Comparison of ENCODE assay signal across 16 cellular contexts in the genomic region with DNA sequence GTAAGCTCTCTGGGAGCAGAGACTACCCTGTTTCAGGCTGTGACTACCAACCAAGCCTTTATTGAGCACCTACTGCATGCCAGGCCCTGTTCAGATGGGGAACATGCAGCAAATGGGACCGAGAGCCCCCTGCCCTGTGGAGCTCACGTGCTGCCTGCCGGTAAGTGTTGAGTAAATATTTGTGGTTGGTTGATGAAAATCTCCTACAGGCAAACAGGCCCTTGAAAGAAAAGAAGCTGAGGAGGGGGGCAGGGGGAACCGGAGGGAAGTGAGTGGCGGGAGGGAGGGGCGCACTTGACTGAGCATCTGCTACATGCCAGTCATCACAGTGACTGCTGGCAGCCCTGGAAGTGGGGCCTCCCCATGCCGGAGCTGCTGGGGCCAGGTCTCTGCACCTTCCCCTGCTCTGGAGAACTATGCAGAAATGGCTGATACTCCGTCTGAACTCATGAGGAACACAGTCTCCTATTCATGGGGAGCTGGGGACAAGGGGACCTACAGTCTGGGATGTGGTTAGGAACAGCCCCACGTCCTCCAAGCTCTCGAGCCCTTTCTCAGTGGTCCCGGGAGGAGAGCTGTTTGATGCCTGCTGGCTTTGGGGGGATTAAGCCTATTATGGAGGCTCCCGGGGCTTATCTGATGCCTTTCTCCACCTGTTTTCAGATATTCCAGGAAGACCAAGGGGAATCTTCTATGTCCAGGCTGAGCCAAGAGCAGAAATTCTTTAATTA. TPM values are rescaled to one million over a fixed set of nuclear protein-coding genes. Genes with fewer than 3 reads are reported as not detected.
A peak's percentile ranks its signal among the peaks of the same experiment; 100 is the strongest.
DNase-seq lines count a peak whose midpoint lies in the region; ATAC-seq, FAIRE-seq and TF ChIP-seq lines count a peak whose summit lies in the region.
"Had no signal": no experiment of that assay in that cellular context is flagged by ENCODE, and none has a peak within 500 bp of the region (broad histone marks: within the 10 kb centered on the region; RNA-seq: fewer than 3 reads in every experiment).

No MANE protein-coding gene starts in this region.

- H2BK20ac ChIP-seq in H1 (ENCODE audit: low read length), result no peak overlapping the region

- TF ChIP-seq CTCF in HepG2 (CRISPR knock-in tag; IDR thresholded peaks at IDR 0.05) (no peak), right lobe of liver (IDR thresholded peaks at IDR 0.05) (no peak), H1 (IDR thresholded peaks at IDR 0.05; ENCODE audit: control extremely low read depth in 1 of 3, insufficient read depth in 1 of 3, low read depth in 1 of 3, low read length in 3 of 3) (no peak), gastroesophageal sphincter (IDR thresholded peaks at IDR 0.05) (no peak), psoas muscle (IDR thresholded peaks at IDR 0.05) (no peak)

- H3K23ac ChIP-seq in H1 (ENCODE audit: insufficient read length), result no peak overlapping the region

- H2BK15ac ChIP-seq in H1 (ENCODE audit: low read length), result peak overlapping the region; percentile 92; the same call in 1 of the 2 replicates

- H3K27ac ChIP-seq in HepG2 (ENCODE audit: extremely low read length, insufficient read depth, low read length), result no peak overlapping the region
- no peak overlapping the region for H3K27ac ChIP-seq in right lobe of liver
- H3K27ac ChIP-seq in H1 (ENCODE audit: low read depth, low read length), result no peak overlapping the region
- H3K27ac ChIP-seq in gastroesophageal sphincter, result no peak overlapping the region
- H3K27ac ChIP-seq in psoas muscle, result no peak overlapping the region
- H3K27ac ChIP-seq: esophagus squamous epithelium, Peyer's patch had no signal

- no peak overlapping the region for H3K14ac ChIP-seq in H1 (ENCODE audit: insufficient read length)

- TF ChIP-seq RAD21 in HepG2 (CRISPR knock-in tag; IDR thresholded peaks at IDR 0.05) (no peak), H1 (IDR thresholded peaks at IDR 0.05 in 1 of 2, conservative IDR thresholded peaks at IDR 0.05 in 1 of 2; ENCODE audit: low read depth in 2 of 2, low read length in 2 of 2) (no peak)

- intact Hi-C loops in HepG2 (cut with micrococcal nuclease; ENCODE audit: unreplicated experiment) (no loop called here), right lobe of liver (cut with DNase I) (no loop called here), psoas muscle (cut with DNase I) (no loop called here)

- H2AK5ac ChIP-seq in H1 (ENCODE audit: low read depth, low read length), result no peak overlapping the region

- H2BK120ac ChIP-seq in H1 (replicated peaks; ENCODE audit: low read depth, low read length), result no peak overlapping the region

- CTCF ChIA-PET in HepG2 (lab: Yijun Ruan, JAX; ENCODE audit: low intra/inter-chr PET ratio, low total read pairs) (no interaction called here), H1 (lab: Charles Lee; ENCODE audit: partially characterized antibody) (interaction anchor here (0.7 to 11.5 kb wide), 12 partner anchors 10 to 98 kb away, joined by 3 to 165 read pairs (median 4); no protein-coding TSS in a partner anchor)

- H3K9me3 ChIP-seq in HepG2 (ENCODE audit: low read length) (no peaks in the 10 kb centered on the region), right lobe of liver (no peaks in the 10 kb centered on the region), H1 (ENCODE audit: insufficient read depth in 2 of 2, low read depth in 1 of 2, low read length in 1 of 2) (no peaks in the 10 kb centered on the region), gastroesophageal sphincter (no peaks in the 10 kb centered on the region), psoas muscle (no peaks in the 10 kb centered on the region)
- H3K9me3 ChIP-seq: esophagus squamous epithelium, HAP-1, Peyer's patch had no signal

- POLR2A ChIA-PET in HepG2 (lab: Yijun Ruan, JAX) (interaction anchor here (0.7 to 1.4 kb wide), 3 partner anchors 11 to 57 kb away, joined by 3 read pairs; no protein-coding TSS in a partner anchor), H1 (lab: Charles Lee; ENCODE audit: partially characterized antibody) (interaction anchor here (0.6 to 3.9 kb wide), 4 partner anchors 10 to 107 kb away, joined by 3 to 16 read pairs (median 4); no protein-coding TSS in a partner anchor)

- H3K56ac ChIP-seq in H1 (replicated peaks; ENCODE audit: insufficient read length, low read depth, low read length), result no peak overlapping the region

- H3K27me3 ChIP-seq in HepG2 (ENCODE audit: control insufficient read depth in 1 of 2, insufficient read depth in 2 of 2, low read length in 2 of 2) (no peaks in the 10 kb centered on the region), right lobe of liver (no peaks in the 10 kb centered on the region), H1 (replicated peaks in 1 of 4; ENCODE audit: control insufficient read depth in 3 of 4, extremely low read depth in 1 of 4, insufficient read depth in 3 of 4, low read length in 3 of 4) (peaks cover 0 to 35% (median 16%) of the 10 kb centered on the region in 4 experiments; a peak in 5 of 7 replicates), gastroesophageal sphincter (no peaks in the 10 kb centered on the region), psoas muscle (ENCODE audit: insufficient read depth in 3 of 3, low read length in 2 of 3) (no peaks in the 10 kb centered on the region)
- H3K27me3 ChIP-seq: esophagus squamous epithelium, Peyer's patch had no signal

- H2AFZ ChIP-seq in HepG2 (ENCODE audit: low read length) (no peak overlapping the region), H1 (ENCODE audit: low read length) (no peak overlapping the region)

- no peak overlapping the region for H3K9ac ChIP-seq in HepG2 (ENCODE audit: insufficient read depth, low read depth, low read length)
- no peak overlapping the region for H3K9ac ChIP-seq in H1 (replicated peaks in 1 of 4; ENCODE audit: extremely low read depth in 1 of 4, low read depth in 3 of 4, low read length in 3 of 4)

- H3K4me3 ChIP-seq in HepG2 (replicated peaks in 1 of 3; ENCODE audit: insufficient read depth in 1 of 3, low read depth in 2 of 3, low read length in 3 of 3) (no peak overlapping the region), right lobe of liver (no peak overlapping the region), H1 (ENCODE audit: extremely low read depth in 1 of 4, insufficient read depth in 2 of 4, low read depth in 3 of 4, low read length in 4 of 4) (no peak overlapping the region), gastroesophageal sphincter (no peak overlapping the region), psoas muscle (no peak overlapping the region)
- H3K4me3 ChIP-seq: esophagus squamous epithelium, HAP-1, Peyer's patch had no signal

- H2BK12ac ChIP-seq in H1 (ENCODE audit: low read depth, low read length), result no peak overlapping the region

- no peak overlapping the region for H3K18ac ChIP-seq in H1 (ENCODE audit: extremely low read depth, low read length)

- TF ChIP-seq POLR2A in HepG2 (IDR thresholded peaks at IDR 0.05; ENCODE audit: insufficient read depth in 1 of 2, low read depth in 2 of 2, low read length in 2 of 2), result no peak
- no peak for TF ChIP-seq POLR2A in right lobe of liver (IDR thresholded peaks at IDR 0.05)
- TF ChIP-seq POLR2A in H1 (IDR thresholded peaks at IDR 0.05; ENCODE audit: control extremely low read depth in 1 of 2, low read depth in 2 of 2, low read length in 2 of 2), result no peak
- no peak for TF ChIP-seq POLR2A in gastroesophageal sphincter (IDR thresholded peaks at IDR 0.05)

- TF ChIP-seq EP300 in HepG2 (IDR thresholded peaks at IDR 0.05; ENCODE audit: low read depth in 2 of 2, low read length in 2 of 2) (no peak; a peak in 1 of 4 replicates), HepG2 (CRISPR knock-in tag; IDR thresholded peaks at IDR 0.05; ENCODE audit: borderline replicate concordance) (no peak), H1 (IDR thresholded peaks at IDR 0.05; ENCODE audit: borderline replicate concordance in 1 of 2, low read depth in 2 of 2, low read length in 2 of 2) (no peak), gastroesophageal sphincter (IDR thresholded peaks at IDR 0.05) (no peak)

- in situ Hi-C loops in HepG2 (cut with HindIII; ENCODE audit: extremely low pct_ligation_motif_present, low pct_unique_long_range_greater_than_20kb), result no loop called here

- H3K36me3 ChIP-seq in HepG2 (replicated peaks in 1 of 2; ENCODE audit: control insufficient read depth in 1 of 2, insufficient read depth in 2 of 2, low read length in 2 of 2), result no peaks in the 10 kb centered on the region; a peak in 1 of 5 replicates
- H3K36me3 ChIP-seq in right lobe of liver, result no peaks in the 10 kb centered on the region
- no peaks in the 10 kb centered on the region for H3K36me3 ChIP-seq in H1 (ENCODE audit: control insufficient read depth in 2 of 4, insufficient read depth in 4 of 4, low read length in 3 of 4)
- H3K36me3 ChIP-seq in gastroesophageal sphincter, result no peaks in the 10 kb centered on the region
- H3K36me3 ChIP-seq in psoas muscle (ENCODE audit: insufficient read depth in 1 of 2, low read depth in 1 of 2), result no peaks in the 10 kb centered on the region
- H3K36me3 ChIP-seq: HAP-1, Peyer's patch had no signal

- H3K4me1 ChIP-seq in HepG2 (ENCODE audit: insufficient read depth, low read length) (peaks cover 47% of the 10 kb centered on the region), right lobe of liver (peaks cover 0 to 3% (median 0%) of the 10 kb centered on the region in 4 donors), H1 (replicated peaks in 1 of 4; ENCODE audit: control insufficient read depth in 3 of 4, insufficient read depth in 4 of 4, low read length in 3 of 4) (peaks cover 0 to 14% (median 9%) of the 10 kb centered on the region in 4 experiments; a peak in 5 of 7 replicates), gastroesophageal sphincter (peaks cover 0 to 16% (median 0%) of the 10 kb centered on the region in 3 donors), psoas muscle (peaks cover 33% of the 10 kb centered on the region)
- H3K4me1 ChIP-seq: esophagus squamous epithelium, HAP-1, Peyer's patch had no signal

- no peak overlapping the region for H3K4ac ChIP-seq in H1 (replicated peaks; ENCODE audit: insufficient read length, low read depth, low read length)

- peak overlapping the region; percentile 1; the same call in 1 of the 2 replicates for H3K4me2 ChIP-seq in HepG2 (ENCODE audit: low read depth, low read length)
- H3K4me2 ChIP-seq in H1 (ENCODE audit: insufficient read depth in 1 of 2, low read depth in 2 of 2, low read length in 2 of 2), result no peak overlapping the region

- H4K91ac ChIP-seq in H1 (replicated peaks; ENCODE audit: insufficient read length, low read length), result no peak overlapping the region

- DNase-seq in HepG2 (ENCODE audit: low spot score) (peak; percentile 24), right lobe of liver (no peak), NCI-H2171 treated with DMSO at 0.1 percent for 48 hours (lab: John Stamatoyannopoulos, UW) (peak; percentile 82), H1 (ENCODE audit: low read depth in 1 of 2, low spot score in 2 of 2) (no peak), psoas muscle (no peak), RCC 7860 (ENCODE audit: low spot score) (no peak)
- DNase-seq in activated CD8-positive, alpha-beta memory T cell treated with anti-CD3 and anti-CD28 coated beads, Interleukin-2, amount 50 U/mL, for 48 hours, result no peak
- DNase-seq: activated CD4-positive, alpha-beta T cell treated with anti-CD3 and anti-CD28 coated beads, Interleukin-2, amount 10 ng/mL, durations not matched to agents 24 days and 14 days; EL; esophagus squamous epithelium; MM.1S; Peyer's patch; posterior cingulate gyrus; T-helper 17 cell had no signal

- ATAC-seq in HepG2 (peak; percentile 53), right lobe of liver (no peak), gastroesophageal sphincter (no peak), psoas muscle (no peak)
- ATAC-seq: T-helper 17 cell had no signal

- no peaks in the 10 kb centered on the region; the same call in 1 of the 2 replicates for H4K20me1 ChIP-seq in HepG2 (ENCODE audit: insufficient read depth, low read length)
- H4K20me1 ChIP-seq in H1 (replicated peaks in 1 of 2; ENCODE audit: control insufficient read depth in 1 of 2, insufficient read depth in 2 of 2, low read length in 2 of 2), result peaks cover 5 to 9% of the 10 kb centered on the region in 2 experiments

- H3K79me2 ChIP-seq in HepG2 (ENCODE audit: insufficient read depth, low read length) (no peaks in the 10 kb centered on the region), H1 (ENCODE audit: control insufficient read depth in 1 of 2, insufficient read depth in 2 of 2, low read length in 2 of 2) (no peaks in the 10 kb centered on the region)

- no peaks in the 10 kb centered on the region for H3K79me1 ChIP-seq in H1 (ENCODE audit: low read depth, low read length)

- H4K8ac ChIP-seq in H1 (ENCODE audit: extremely low read depth, insufficient read depth, low read length), result no peak overlapping the region

- WGBS in HepG2 (ENCODE audit: low lambda C conversion rate), result 31% methylated on average over 7 of the region's 12 CpGs
- 52% methylated on average over 10 of the region's 12 CpGs for WGBS in right lobe of liver (ENCODE audit: insufficient coverage, low coverage, low lambda C conversion rate, missing lambda C conversion rate)
- 79% methylated on average over 10 of the region's 12 CpGs; no CpG with 5 or more reads in 1 of the 2 experiments for WGBS in H1 (ENCODE audit: extremely low coverage in 1 of 2, insufficient coverage in 1 of 2, insufficient read length in 1 of 2, insufficient replicate concordance in 2 of 2, low coverage in 1 of 2, low lambda C conversion rate in 2 of 2, missing lambda C conversion rate in 1 of 2), 2 experiments
- 73% methylated on average over 2 of the region's 12 CpGs; no CpG with 5 or more reads in 1 of the 2 donors for WGBS in gastroesophageal sphincter (ENCODE audit: low coverage in 1 of 2), 2 donors
- 55 to 61% (median 58%) methylated on average over 11 to 12 of the region's 12 CpGs for WGBS in psoas muscle, 3 donors

- no peak overlapping the region for H4K5ac ChIP-seq in H1 (ENCODE audit: insufficient read length, low read depth, low read length)

- H2BK5ac ChIP-seq in H1 (ENCODE audit: low read depth, low read length), result no peak overlapping the region

- BruUV-seq in HepG2 (replicated peaks; lab: Mats Ljungman, UMichigan), result no TSS peak

- FAIRE-seq in HepG2 (lab: Jason Lieb, UNC) (peak; percentile 43), H1 (lab: Jason Lieb, UNC) (no peak), RCC 7860 (lab: Jason Lieb, UNC) (no peak)

- no peaks in the 10 kb centered on the region for H3K23me2 ChIP-seq in H1 (ENCODE audit: low read depth, low read length)

RNA-seq across cellular contexts. Expression of a gene that starts 34.1 kb away (rescaled TPM):
- total RNA-seq in HepG2 (2016; rRNA removed; fragmentation: Illumina TruSeq; extraction: Trizol) (34.5 and 39.6 TPM in 2 replicates), right lobe of liver (100 to 1,000 TPM in 1 of 6 experiments, 10 to 100 TPM in 5; 12.3 to 219 (median 27.8) TPM), gastroesophageal sphincter (10 to 100 TPM; 26.9 to 56.2 (median 30.4) TPM), psoas muscle (100 to 1,000 TPM; 151 to 206 (median 182) TPM)
- total RNA-seq in HepG2 (2016; cell fraction: cytosol; rRNA removed; fragmentation: Illumina TruSeq; extraction: Trizol; ENCODE audit: low read depth), result 23.6 and 29.7 TPM in 2 replicates
- total RNA-seq in HepG2 (2016; cell fraction: insoluble cytoplasmic fraction; rRNA removed; fragmentation: Illumina TruSeq; extraction: Trizol), result 43.8 and 49.2 TPM in 2 replicates
- 16.2 and 21.8 TPM in 2 replicates for total RNA-seq in HepG2 (2016; cell fraction: membrane; rRNA removed; fragmentation: Illumina TruSeq; extraction: Trizol)
- 22.4 and 29.3 TPM in 2 replicates for total RNA-seq in HepG2 (2016; cell fraction: nucleus; rRNA removed; fragmentation: Illumina TruSeq; extraction: Trizol)
- polyA plus RNA-seq in HepG2 (2011; rRNA removed) (23.1 and 33.3 TPM in 2 replicates), H1 (2011; rRNA removed) (34.1 and 107 TPM in 2 replicates), psoas muscle (100 to 1,000 TPM; 147 to 281 (median 177) TPM)
- 25.3 and 42.0 TPM in 2 replicates for polyA plus RNA-seq in HepG2 (2011; cell fraction: cytosol; rRNA removed)
- polyA plus RNA-seq in HepG2 (2011; cell fraction: nucleus; rRNA removed), result 93.7 and 126 TPM in 2 replicates
- polyA plus RNA-seq in HepG2 (2012), result 18.7 and 29.0 TPM in 2 replicates
- 25.1 and 25.8 TPM in 2 replicates for polyA plus RNA-seq in HepG2 (2016; cell fraction: cytosol; fragmentation: Illumina TruSeq; extraction: Trizol; ENCODE audit: low read depth)
- 30.6 and 31.8 TPM in 2 replicates for polyA plus RNA-seq in HepG2 (2016; cell fraction: insoluble cytoplasmic fraction; fragmentation: Illumina TruSeq; extraction: Trizol; ENCODE audit: low read depth)
- 19.9 and 25.0 TPM in 2 replicates for polyA plus RNA-seq in HepG2 (2016; cell fraction: membrane; fragmentation: Illumina TruSeq; extraction: Trizol; ENCODE audit: low read depth)
- polyA plus RNA-seq in HepG2 (2016; cell fraction: nucleus; fragmentation: Illumina TruSeq; extraction: Trizol; ENCODE audit: insufficient read depth, low read depth), result 40.3 and 41.4 TPM in 2 replicates
- polyA minus RNA-seq in HepG2 (2011; rRNA and poly(A)+ RNA removed; ENCODE audit: low replicate concordance), result 8.3 and 13.1 TPM in 2 replicates
- 10.1 and 10.9 TPM in 2 replicates for polyA minus RNA-seq in HepG2 (2011; cell fraction: cytosol; rRNA and poly(A)+ RNA removed)
- polyA minus RNA-seq in HepG2 (2011; cell fraction: nucleus; rRNA and poly(A)+ RNA removed), result 17.8 and 21.0 TPM in 2 replicates
- 19.5 and 19.6 TPM in 2 replicates for total RNA-seq in H1 (2021; fragmentation: NEBNext Ultra II Directional; extraction: Animal tissue kit (Norgen Biotek cat#: 25700))
- polyA plus RNA-seq in H1 (2011; cell fraction: cytosol; rRNA removed), result 32.4 TPM
- polyA plus RNA-seq in H1 (2011; cell fraction: nucleus; rRNA removed), result 76.9 TPM
- polyA plus RNA-seq in H1 (2012, experiment 1 of 2), result 11.6 to 26.0 TPM (median 19.7 TPM) in 4 replicates
- polyA plus RNA-seq in H1 (2012, experiment 2 of 2), result 38.9 TPM
- polyA plus RNA-seq in H1 (2013, experiment 1 of 2), result 15.5 TPM
- 18.0 TPM for polyA plus RNA-seq in H1 (2013, experiment 2 of 2)
- polyA minus RNA-seq in H1 (2011; rRNA and poly(A)+ RNA removed), result 1.8 and 2.5 TPM in 2 replicates
- 21.4 TPM for polyA minus RNA-seq in H1 (2011; cell fraction: cytosol; rRNA and poly(A)+ RNA removed)
- 16.9 TPM for polyA minus RNA-seq in H1 (2011; cell fraction: nucleus; rRNA and poly(A)+ RNA removed)

RNA-seq across cellular contexts. Expression of a gene that starts 54.1 kb away (rescaled TPM):
- total RNA-seq in HepG2 (2016; rRNA removed; fragmentation: Illumina TruSeq; extraction: Trizol) (217 and 245 TPM in 2 replicates), right lobe of liver (100 to 1,000 TPM in 1 of 6 experiments, 10 to 100 TPM in 5; 27.6 to 110 (median 59.4) TPM), gastroesophageal sphincter (100 to 1,000 TPM in 1 of 4 donors, 10 to 100 TPM in 3; 88.6 to 134 (median 94.0) TPM), psoas muscle (100 to 1,000 TPM; 124 to 194 (median 162) TPM)
- 46.5 and 48.4 TPM in 2 replicates for total RNA-seq in HepG2 (2016; cell fraction: cytosol; rRNA removed; fragmentation: Illumina TruSeq; extraction: Trizol; ENCODE audit: low read depth)
- total RNA-seq in HepG2 (2016; cell fraction: insoluble cytoplasmic fraction; rRNA removed; fragmentation: Illumina TruSeq; extraction: Trizol), result 218 and 244 TPM in 2 replicates
- 61.0 and 67.1 TPM in 2 replicates for total RNA-seq in HepG2 (2016; cell fraction: membrane; rRNA removed; fragmentation: Illumina TruSeq; extraction: Trizol)
- total RNA-seq in HepG2 (2016; cell fraction: nucleus; rRNA removed; fragmentation: Illumina TruSeq; extraction: Trizol), result 112 and 121 TPM in 2 replicates
- polyA plus RNA-seq in HepG2 (2011; rRNA removed) (81.1 and 83.3 TPM in 2 replicates), H1 (2011; rRNA removed) (140 and 151 TPM in 2 replicates), psoas muscle (100 to 1,000 TPM; 158 to 207 (median 205) TPM)
- polyA plus RNA-seq in HepG2 (2011; cell fraction: cytosol; rRNA removed), result 91.1 and 93.1 TPM in 2 replicates
- 60.8 and 70.1 TPM in 2 replicates for polyA plus RNA-seq in HepG2 (2011; cell fraction: nucleus; rRNA removed)
- 137 and 145 TPM in 2 replicates for polyA plus RNA-seq in HepG2 (2012)
- 30.4 and 33.4 TPM in 2 replicates for polyA plus RNA-seq in HepG2 (2016; cell fraction: cytosol; fragmentation: Illumina TruSeq; extraction: Trizol; ENCODE audit: low read depth)
- polyA plus RNA-seq in HepG2 (2016; cell fraction: insoluble cytoplasmic fraction; fragmentation: Illumina TruSeq; extraction: Trizol; ENCODE audit: low read depth), result 276 and 284 TPM in 2 replicates
- polyA plus RNA-seq in HepG2 (2016; cell fraction: membrane; fragmentation: Illumina TruSeq; extraction: Trizol; ENCODE audit: low read depth), result 43.9 and 49.3 TPM in 2 replicates
- polyA plus RNA-seq in HepG2 (2016; cell fraction: nucleus; fragmentation: Illumina TruSeq; extraction: Trizol; ENCODE audit: insufficient read depth, low read depth), result 175 and 176 TPM in 2 replicates
- polyA minus RNA-seq in HepG2 (2011; rRNA and poly(A)+ RNA removed; ENCODE audit: low replicate concordance), result 195 and 711 TPM in 2 replicates
- 90.4 and 98.8 TPM in 2 replicates for polyA minus RNA-seq in HepG2 (2011; cell fraction: cytosol; rRNA and poly(A)+ RNA removed)
- 84.3 and 104 TPM in 2 replicates for polyA minus RNA-seq in HepG2 (2011; cell fraction: nucleus; rRNA and poly(A)+ RNA removed)
- 316 and 329 TPM in 2 replicates for total RNA-seq in H1 (2021; fragmentation: NEBNext Ultra II Directional; extraction: Animal tissue kit (Norgen Biotek cat#: 25700))
- polyA plus RNA-seq in H1 (2011; cell fraction: cytosol; rRNA removed), result 252 TPM
- polyA plus RNA-seq in H1 (2011; cell fraction: nucleus; rRNA removed), result 221 TPM
- 305 to 468 TPM (median 341 TPM) in 4 replicates for polyA plus RNA-seq in H1 (2012, experiment 1 of 2)
- polyA plus RNA-seq in H1 (2012, experiment 2 of 2), result 185 TPM
- 190 TPM for polyA plus RNA-seq in H1 (2013, experiment 1 of 2)
- polyA plus RNA-seq in H1 (2013, experiment 2 of 2), result 182 TPM
- 373 and 434 TPM in 2 replicates for polyA minus RNA-seq in H1 (2011; rRNA and poly(A)+ RNA removed)
- 164 TPM for polyA minus RNA-seq in H1 (2011; cell fraction: cytosol; rRNA and poly(A)+ RNA removed)
- polyA minus RNA-seq in H1 (2011; cell fraction: nucleus; rRNA and poly(A)+ RNA removed), result 201 TPM

Comparison
In these comparisons a context has a peak if more than half of its experiments do, and no peak if none do; other contexts are left out.
1. DNase-seq: peak in HepG2 (single experiment) and NCI-H2171 treated with DMSO at 0.1 percent for 48 hours (single experiment); none in right lobe of liver (0 of 3), H1 (0 of 2), psoas muscle (0 of 2), RCC 7860 (single experiment) and activated CD8-positive, alpha-beta memory T cell treated with anti-CD3 and anti-CD28 coated beads, Interleukin-2, amount 50 U/mL, for 48 hours (single experiment).